Comparison of ENCODE assay signal across 19 cellular contexts in the genomic region with DNA sequence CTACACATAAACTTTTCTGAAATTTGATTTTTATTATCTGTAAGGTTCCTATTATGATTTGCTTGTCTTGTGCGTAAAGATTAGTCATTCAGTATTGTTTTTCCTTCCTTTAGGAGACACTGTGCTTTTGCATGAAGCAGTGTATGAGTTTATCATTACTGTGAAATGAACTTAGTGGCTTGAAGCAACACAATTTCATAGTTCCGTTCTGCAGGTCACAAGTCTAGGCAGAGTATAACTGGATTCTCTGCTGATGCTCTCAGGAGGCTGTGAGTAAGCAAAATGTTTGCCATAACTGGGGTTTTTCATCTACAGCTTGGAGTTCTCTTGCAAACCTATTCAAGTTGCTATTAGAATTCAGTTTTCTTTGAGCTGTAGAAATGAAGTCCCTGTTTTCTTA.
A peak's percentile ranks its signal among the peaks of the same experiment; 100 is the strongest.
DNase-seq lines count a peak whose midpoint lies in the region; FAIRE-seq and TF ChIP-seq lines count a peak whose summit lies in the region.
"Had no signal": no experiment of that assay in that cellular context is flagged by ENCODE, and none has a peak within 500 bp of the region (broad histone marks: within the 10 kb centered on the region; RNA-seq: fewer than 3 reads in every experiment).

No MANE protein-coding gene starts in this region.

- H4K5ac ChIP-seq in H1 (ENCODE audit: insufficient read length, low read depth, low read length): no peak overlapping the region

- no peak overlapping the region for H3K4me3 ChIP-seq in GM23248
- H3K4me3 ChIP-seq in SU-DHL-6 (ENCODE audit: insufficient read depth, low read length, poor library complexity, severe bottlenecking): no peak overlapping the region
- no peak overlapping the region for H3K4me3 ChIP-seq in H1 (ENCODE audit: extremely low read depth in 1 of 4, insufficient read depth in 2 of 4, low read depth in 3 of 4, low read length in 4 of 4)
- H3K4me3 ChIP-seq in osteoblast (ENCODE audit: insufficient read depth, low read length): no peak overlapping the region
- H3K4me3 ChIP-seq in MM.1S (ENCODE audit: low read length): no peak overlapping the region

- H3K23me2 ChIP-seq in H1 (ENCODE audit: low read depth, low read length): no peaks in the 10 kb centered on the region

- no peaks in the 10 kb centered on the region for H3K9me3 ChIP-seq in GM23248 (ENCODE audit: low read depth)
- H3K9me3 ChIP-seq in SU-DHL-6 (ENCODE audit: insufficient read depth, low read length): peaks cover 4% of the 10 kb centered on the region; the same call in 1 of the 2 replicates
- peaks cover 0 to 9% of the 10 kb centered on the region in 2 experiments; a peak in 1 of 4 replicates for H3K9me3 ChIP-seq in H1 (ENCODE audit: insufficient read depth in 2 of 2, low read depth in 1 of 2, low read length in 1 of 2)
- peaks cover 2% of the 10 kb centered on the region for H3K9me3 ChIP-seq in osteoblast (ENCODE audit: low read depth, low read length)
- H3K9me3 ChIP-seq in MM.1S (replicated peaks; ENCODE audit: insufficient read depth, low read length): no peaks in the 10 kb centered on the region

- H2BK120ac ChIP-seq in H1 (replicated peaks; ENCODE audit: low read depth, low read length): no peak overlapping the region

- no peak overlapping the region for H2AFZ ChIP-seq in GM23248
- H2AFZ ChIP-seq in SU-DHL-6 (ENCODE audit: low read depth, low read length, severe bottlenecking): peak overlapping the region; percentile 94
- 0 out of 2 replicates have a peak overlapping the region, but pooled peaks have one; percentile 30 for H2AFZ ChIP-seq in H1 (ENCODE audit: low read length)
- H2AFZ ChIP-seq in osteoblast (ENCODE audit: low read length): no peak overlapping the region
- H2AFZ ChIP-seq in MM.1S (ENCODE audit: low read length): no peak overlapping the region

- H3K4ac ChIP-seq in H1 (replicated peaks; ENCODE audit: insufficient read length, low read depth, low read length): no peak overlapping the region

- TF ChIP-seq CTCF in SU-DHL-6 (IDR thresholded peaks at IDR 0.05; ENCODE audit: insufficient read depth, low read length, poor library complexity, severe bottlenecking) (no peak), H1 (IDR thresholded peaks at IDR 0.05; ENCODE audit: control extremely low read depth in 1 of 3, insufficient read depth in 1 of 3, low read depth in 1 of 3, low read length in 3 of 3) (no peak), osteoblast (IDR thresholded peaks at IDR 0.05; ENCODE audit: extremely low read depth, low read depth, low read length) (no peak), MM.1S (IDR thresholded peaks at IDR 0.05; ENCODE audit: low read length) (no peak)

- H3K27me3 ChIP-seq in GM23248 (replicated peaks; ENCODE audit: insufficient read depth) (no peaks in the 10 kb centered on the region), SU-DHL-6 (ENCODE audit: low read length) (no peaks in the 10 kb centered on the region), H1 (replicated peaks in 1 of 4; ENCODE audit: control insufficient read depth in 3 of 4, extremely low read depth in 1 of 4, insufficient read depth in 3 of 4, low read length in 3 of 4) (no peaks in the 10 kb centered on the region), osteoblast (ENCODE audit: insufficient read depth, low read length) (no peaks in the 10 kb centered on the region), MM.1S (replicated peaks; ENCODE audit: insufficient read depth, low read length) (no peaks in the 10 kb centered on the region)

- H3K4me1 Mint-ChIP-seq in activated CD4-positive, alpha-beta memory T cell treated with anti-CD3 and anti-CD28 coated beads, Interleukin-2, amount 10 ng/mL, durations not matched to agents 7 days and 5 days: no peaks in the 10 kb centered on the region
- H3K4me1 Mint-ChIP-seq: CD8-positive, alpha-beta memory T cell had no signal

- no peaks in the 10 kb centered on the region for H3K79me2 ChIP-seq in GM23248 (ENCODE audit: insufficient read depth)
- H3K79me2 ChIP-seq in SU-DHL-6 (ENCODE audit: insufficient read depth, low read length): no peaks in the 10 kb centered on the region
- no peaks in the 10 kb centered on the region for H3K79me2 ChIP-seq in H1 (ENCODE audit: control insufficient read depth in 1 of 2, insufficient read depth in 2 of 2, low read length in 2 of 2)
- H3K79me2 ChIP-seq in osteoblast (ENCODE audit: insufficient read depth, low read length): no peaks in the 10 kb centered on the region
- H3K79me2 ChIP-seq in MM.1S (ENCODE audit: low read length): no peaks in the 10 kb centered on the region

- no peaks in the 10 kb centered on the region for H3K36me3 ChIP-seq in GM23248 (ENCODE audit: low read depth)
- H3K36me3 ChIP-seq in SU-DHL-6 (ENCODE audit: low read length): no peaks in the 10 kb centered on the region
- no peaks in the 10 kb centered on the region for H3K36me3 ChIP-seq in H1 (ENCODE audit: control insufficient read depth in 2 of 4, insufficient read depth in 4 of 4, low read length in 3 of 4)
- H3K36me3 ChIP-seq in osteoblast (ENCODE audit: insufficient read depth, low read length): no peaks in the 10 kb centered on the region
- no peaks in the 10 kb centered on the region for H3K36me3 ChIP-seq in MM.1S (replicated peaks; ENCODE audit: insufficient read depth, low read length)

- FAIRE-seq in H1 (lab: Jason Lieb, UNC): no peak
- FAIRE-seq: HepG2 had no signal

- TF ChIP-seq EP300 in H1 (IDR thresholded peaks at IDR 0.05; ENCODE audit: borderline replicate concordance in 1 of 2, low read depth in 2 of 2, low read length in 2 of 2): no peak

- H3K79me1 ChIP-seq in H1 (ENCODE audit: low read depth, low read length): no peaks in the 10 kb centered on the region

- no peak overlapping the region for H2BK20ac ChIP-seq in H1 (ENCODE audit: low read length)

- H3K4me3 Mint-ChIP-seq in activated CD4-positive, alpha-beta memory T cell treated with anti-CD3 and anti-CD28 coated beads, Interleukin-2, amount 10 ng/mL, durations not matched to agents 7 days and 5 days: no peak overlapping the region
- H3K4me3 Mint-ChIP-seq: CD8-positive, alpha-beta memory T cell had no signal

- in situ Hi-C loops in GM23248 (cut with MboI): no loop called here

- CTCF ChIA-PET in H1 (lab: Charles Lee; ENCODE audit: partially characterized antibody): no interaction called here
- CTCF ChIA-PET in activated CD4-positive, alpha-beta memory T cell treated with anti-CD3 and anti-CD28 coated beads, Interleukin-2, amount 10 ng/mL, durations not matched to agents 7 days and 5 days (lab: Charles Lee): no interaction called here

- peaks cover 3% of the 10 kb centered on the region for H3K9me3 Mint-ChIP-seq in activated CD4-positive, alpha-beta memory T cell treated with anti-CD3 and anti-CD28 coated beads, Interleukin-2, amount 10 ng/mL, durations not matched to agents 7 days and 5 days

- H2BK12ac ChIP-seq in H1 (ENCODE audit: low read depth, low read length): no peak overlapping the region

- H3K9me2 ChIP-seq in GM23248 (ENCODE audit: insufficient read depth): no peaks in the 10 kb centered on the region
- no peaks in the 10 kb centered on the region for H3K9me2 ChIP-seq in SU-DHL-6 (replicated peaks; ENCODE audit: insufficient read depth, low read length)
- H3K9me2 ChIP-seq in MM.1S (replicated peaks; ENCODE audit: insufficient read depth, low read length): no peaks in the 10 kb centered on the region; the same call in 1 of the 2 replicates

- H3K27ac ChIP-seq in GM23248 (no peak overlapping the region), SU-DHL-6 (ENCODE audit: low read depth, low read length) (no peak overlapping the region), H1 (ENCODE audit: low read depth, low read length) (no peak overlapping the region), osteoblast (ENCODE audit: low read depth, low read length) (no peak overlapping the region), MM.1S (ENCODE audit: low read length) (no peak overlapping the region)

- no peak overlapping the region for H4K8ac ChIP-seq in H1 (ENCODE audit: extremely low read depth, insufficient read depth, low read length)

- H2AK5ac ChIP-seq in H1 (ENCODE audit: low read depth, low read length): no peak overlapping the region

- no peaks in the 10 kb centered on the region for H3K27me3 Mint-ChIP-seq in activated CD4-positive, alpha-beta memory T cell treated with anti-CD3 and anti-CD28 coated beads, Interleukin-2, amount 10 ng/mL, durations not matched to agents 7 days and 5 days
- H3K27me3 Mint-ChIP-seq: CD8-positive, alpha-beta memory T cell had no signal

- H3K4me1 ChIP-seq in GM23248 (ENCODE audit: insufficient read depth): peaks cover 8% of the 10 kb centered on the region
- H3K4me1 ChIP-seq in H1 (replicated peaks in 1 of 4; ENCODE audit: control insufficient read depth in 3 of 4, insufficient read depth in 4 of 4, low read length in 3 of 4): no peaks in the 10 kb centered on the region
- no peaks in the 10 kb centered on the region for H3K4me1 ChIP-seq in osteoblast (ENCODE audit: insufficient read depth, low read length)
- H3K4me1 ChIP-seq in MM.1S (ENCODE audit: low read length): no peaks in the 10 kb centered on the region

- no peak overlapping the region for H3K14ac ChIP-seq in H1 (ENCODE audit: insufficient read length)

- no peak overlapping the region for H3K23ac ChIP-seq in H1 (ENCODE audit: insufficient read length)

- H3K36me3 Mint-ChIP-seq in activated CD4-positive, alpha-beta memory T cell treated with anti-CD3 and anti-CD28 coated beads, Interleukin-2, amount 10 ng/mL, durations not matched to agents 7 days and 5 days (ENCODE audit: low read depth): no peaks in the 10 kb centered on the region
- H3K36me3 Mint-ChIP-seq: CD8-positive, alpha-beta memory T cell had no signal

- no peak overlapping the region for H3K56ac ChIP-seq in H1 (replicated peaks; ENCODE audit: insufficient read length, low read depth, low read length)

- 37 to 49% methylated on average over 2 of the region's 2 CpGs for WGBS in GM23248 (ENCODE audit: low coverage in 1 of 2, low lambda C conversion rate in 2 of 2, missing lambda C conversion rate in 2 of 2), 2 experiments
- 89% methylated on average over 2 of the region's 2 CpGs; no CpG with 5 or more reads in 1 of the 2 experiments for WGBS in H1 (ENCODE audit: extremely low coverage in 1 of 2, insufficient coverage in 1 of 2, insufficient read length in 1 of 2, insufficient replicate concordance in 2 of 2, low coverage in 1 of 2, low lambda C conversion rate in 2 of 2, missing lambda C conversion rate in 1 of 2), 2 experiments

- H3K9ac ChIP-seq in GM23248 (no peak overlapping the region), SU-DHL-6 (ENCODE audit: low read length) (no peak overlapping the region), H1 (replicated peaks in 1 of 4; ENCODE audit: extremely low read depth in 1 of 4, low read depth in 3 of 4, low read length in 3 of 4) (no peak overlapping the region), MM.1S (ENCODE audit: low read length) (no peak overlapping the region)

- no peak for TF ChIP-seq RAD21 in H1 (IDR thresholded peaks at IDR 0.05 in 1 of 2, conservative IDR thresholded peaks at IDR 0.05 in 1 of 2; ENCODE audit: low read depth in 2 of 2, low read length in 2 of 2)

- H4K20me1 ChIP-seq in GM23248 (ENCODE audit: insufficient read depth) (no peaks in the 10 kb centered on the region), SU-DHL-6 (ENCODE audit: low read depth, low read length) (no peaks in the 10 kb centered on the region), H1 (replicated peaks in 1 of 2; ENCODE audit: control insufficient read depth in 1 of 2, insufficient read depth in 2 of 2, low read length in 2 of 2) (no peaks in the 10 kb centered on the region), osteoblast (ENCODE audit: insufficient read depth, low read length) (no peaks in the 10 kb centered on the region), MM.1S (ENCODE audit: insufficient read depth, low read length) (no peaks in the 10 kb centered on the region)

- no peak overlapping the region for H2BK5ac ChIP-seq in H1 (ENCODE audit: low read depth, low read length)

- peak; percentile 20 for DNase-seq in GM23248
- no peak for DNase-seq in H1 (ENCODE audit: low read depth in 1 of 2, low spot score in 2 of 2)
- peak; percentile 37 for DNase-seq in osteoblast (ENCODE audit: insufficient read length, low spot score, missing footprints)
- no peak for DNase-seq in activated CD8-positive, alpha-beta memory T cell treated with anti-CD3 and anti-CD28 coated beads, Interleukin-2, amount 50 U/mL, for 4 hours
- DNase-seq in activated CD4-positive, alpha-beta memory T cell treated with anti-CD3 and anti-CD28 coated beads, Interleukin-2, amount 10 ng/mL, durations not matched to agents 7 days and 5 days: no peak
- no peak for DNase-seq in cortex of kidney (lab: John Stamatoyannopoulos, UW)
- DNase-seq in MM.1S: no peak
- DNase-seq: C1 segment of cervical spinal cord; CD8-positive, alpha-beta memory T cell; DMS79; KBM-7; NCI-H1417 treated with DMSO at 0.1 percent for 48 hours; NCI-H187 treated with DMSO at 0.1 percent for 48 hours; NCI-H226; NCI-H524; NCI-H82; RPMI8226 had no signal

- no peak overlapping the region for H3K27ac Mint-ChIP-seq in activated CD4-positive, alpha-beta memory T cell treated with anti-CD3 and anti-CD28 coated beads, Interleukin-2, amount 10 ng/mL, durations not matched to agents 7 days and 5 days
- H3K27ac Mint-ChIP-seq: CD8-positive, alpha-beta memory T cell had no signal

- POLR2A ChIA-PET in H1 (lab: Charles Lee; ENCODE audit: partially characterized antibody): no interaction called here
- POLR2A ChIA-PET in activated CD4-positive, alpha-beta memory T cell treated with anti-CD3 and anti-CD28 coated beads, Interleukin-2, amount 10 ng/mL, durations not matched to agents 7 days and 5 days (lab: Charles Lee): no interaction called here

- TF ChIP-seq POLR2A in H1 (IDR thresholded peaks at IDR 0.05; ENCODE audit: control extremely low read depth in 1 of 2, low read depth in 2 of 2, low read length in 2 of 2): no peak

- no peak overlapping the region for H3K18ac ChIP-seq in H1 (ENCODE audit: extremely low read depth, low read length)

- 0 out of 2 replicates have a peak, but pooled peaks cover 5% of the 10 kb centered on the region for H3F3A ChIP-seq in GM23248 (ENCODE audit: insufficient read depth)
- no peaks in the 10 kb centered on the region for H3F3A ChIP-seq in SU-DHL-6 (ENCODE audit: insufficient read depth)
- H3F3A ChIP-seq in MM.1S (ENCODE audit: insufficient read depth, low read length): no peaks in the 10 kb centered on the region

- no peak overlapping the region for H3K4me2 ChIP-seq in GM23248 (ENCODE audit: unreplicated experiment)
- peak overlapping the region; percentile 18 for H3K4me2 ChIP-seq in SU-DHL-6 (ENCODE audit: low read depth, low read length, poor library complexity, severe bottlenecking)
- H3K4me2 ChIP-seq in H1 (ENCODE audit: insufficient read depth in 1 of 2, low read depth in 2 of 2, low read length in 2 of 2): no peak overlapping the region
- H3K4me2 ChIP-seq in osteoblast (ENCODE audit: insufficient read depth, low read length): no peak overlapping the region
- H3K4me2 ChIP-seq in MM.1S (ENCODE audit: low read depth, low read length): no peak overlapping the region

- H2BK15ac ChIP-seq in H1 (ENCODE audit: low read length): no peak overlapping the region

- H4K91ac ChIP-seq in H1 (replicated peaks; ENCODE audit: insufficient read length, low read length): no peak overlapping the region

Comparison
In these comparisons a context has a peak if more than half of its experiments do, and no peak if none do; other contexts are left out.
1. DNase-seq: peak in GM23248 (single experiment) and osteoblast (single experiment); none in H1 (0 of 2), activated CD8-positive, alpha-beta memory T cell treated with anti-CD3 and anti-CD28 coated beads, Interleukin-2, amount 50 U/mL, for 4 hours (single experiment), activated CD4-positive, alpha-beta memory T cell treated with anti-CD3 and anti-CD28 coated beads, Interleukin-2, amount 10 ng/mL, durations not matched to agents 7 days and 5 days (single experiment), cortex of kidney (single experiment) and MM.1S (single experiment).
2. H2AFZ ChIP-seq: peak in SU-DHL-6 (single experiment) and H1 (single experiment); none in GM23248 (single experiment), osteoblast (single experiment) and MM.1S (single experiment).